17 cellular contexts compared by ENCODE assay signal in the genomic region with DNA sequence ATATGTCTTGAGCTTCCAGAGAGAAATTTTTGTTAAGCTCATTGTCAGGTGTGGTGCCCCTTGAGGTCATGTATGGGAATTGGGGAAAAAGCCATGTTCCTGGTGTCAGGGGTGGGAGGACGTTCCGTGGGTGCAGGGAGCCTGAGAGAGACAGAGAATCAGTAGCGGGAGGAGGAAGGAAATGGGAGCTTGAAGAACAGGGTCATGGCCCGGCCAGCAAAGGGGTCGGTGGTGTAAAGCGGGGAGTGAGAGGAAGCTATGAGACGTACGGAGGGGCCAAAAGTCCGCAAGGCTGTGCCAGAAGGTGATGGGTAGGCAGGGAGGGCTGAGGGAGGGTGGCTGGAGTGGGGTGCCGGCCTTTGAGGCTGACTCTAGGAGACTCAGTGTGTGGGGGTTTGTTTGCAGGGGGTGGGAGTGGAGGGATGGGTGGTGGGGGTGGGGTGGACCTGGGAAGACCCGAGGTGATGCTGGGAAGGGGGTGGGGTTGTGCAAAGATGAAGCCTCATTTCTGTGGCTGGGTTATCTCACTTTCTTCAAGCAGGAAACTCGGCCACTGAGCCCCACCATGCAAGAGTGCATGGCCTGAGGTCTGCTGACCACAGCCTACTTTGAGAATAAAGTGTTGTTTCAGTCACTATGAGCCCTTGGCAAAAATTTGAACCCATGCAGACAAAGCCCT.
A peak's percentile ranks its signal among the peaks of the same experiment; 100 is the strongest.
DNase-seq lines count a peak whose midpoint lies in the region; ATAC-seq, FAIRE-seq and TF ChIP-seq lines count a peak whose summit lies in the region.
"Had no signal": no experiment of that assay in that cellular context is flagged by ENCODE, and none has a peak within 500 bp of the region (broad histone marks: within the 10 kb centered on the region; RNA-seq: fewer than 3 reads in every experiment).

No MANE protein-coding gene starts in this region.

- no peaks in the 10 kb centered on the region for H3K36me3 ChIP-seq in endodermal cell (ENCODE audit: control insufficient read depth, insufficient read depth, low read length)
- H3K36me3 ChIP-seq: brain microvascular endothelial cell, lower lobe of right lung had no signal

- WGBS in A549 (ENCODE audit: missing lambda C conversion rate) = 69% methylated on average over 12 of the region's 12 CpGs
- 81 to 93% methylated on average over 9 to 12 of the region's 12 CpGs for WGBS in endodermal cell (ENCODE audit: insufficient coverage in 1 of 2, insufficient read length in 1 of 2), 2 experiments

- H3K9me3 ChIP-seq in A549 (0 out of 3 replicates have a peak, but pooled peaks cover 3% of the 10 kb centered on the region), endodermal cell (ENCODE audit: control insufficient read depth, low read length) (no peaks in the 10 kb centered on the region)
- H3K9me3 ChIP-seq: lower lobe of right lung had no signal

- FAIRE-seq in A549 (lab: Jason Lieb, UNC) = no peak
- FAIRE-seq: H54 had no signal

- no peaks in the 10 kb centered on the region for H3K27me3 Mint-ChIP-seq in endodermal cell (ENCODE audit: insufficient read depth)

- CTCF ChIA-PET in A549 (lab: Yijun Ruan, JAX) = interaction anchor here (1.4 kb wide), 1 partner anchor 9 kb away, joined by 6 read pairs; no protein-coding TSS in a partner anchor

- no peak overlapping the region for H3K4me3 Mint-ChIP-seq in endodermal cell
- H3K4me3 Mint-ChIP-seq: activated CD4-positive, alpha-beta memory T cell treated with anti-CD3 and anti-CD28 coated beads, Interleukin-2, amount 10 ng/mL, durations not matched to agents 7 days and 5 days had no signal

- H3K9me3 Mint-ChIP-seq in endodermal cell = peaks cover 3% of the 10 kb centered on the region
- H3K9me3 Mint-ChIP-seq: activated CD4-positive, alpha-beta memory T cell treated with anti-CD3 and anti-CD28 coated beads, Interleukin-2, amount 10 ng/mL, durations not matched to agents 7 days and 5 days had no signal

- H3K27ac ChIP-seq in A549 (peak overlapping the region; percentile 11 to 55; a peak in 4 of 6 replicates), endodermal cell (ENCODE audit: low read depth, low read length) (no peak overlapping the region)
- H3K27ac ChIP-seq: brain microvascular endothelial cell, KMS-11, lower lobe of right lung had no signal

- H3K4me1 Mint-ChIP-seq in endodermal cell = no peaks in the 10 kb centered on the region

- no peak overlapping the region for H3K4me3 ChIP-seq in A549
- no peak overlapping the region for H3K4me3 ChIP-seq in endodermal cell (ENCODE audit: low read length)
- H3K4me3 ChIP-seq: lower lobe of right lung, smooth muscle cell had no signal

- no peak for TF ChIP-seq POLR2A in A549 (IDR thresholded peaks at IDR 0.05; ENCODE audit: low read length)

- no peak overlapping the region for H3K27ac Mint-ChIP-seq in endodermal cell
- H3K27ac Mint-ChIP-seq: activated CD4-positive, alpha-beta memory T cell treated with anti-CD3 and anti-CD28 coated beads, Interleukin-2, amount 10 ng/mL, durations not matched to agents 7 days and 5 days had no signal

- H3K4me2 ChIP-seq in A549 = no peak overlapping the region
- H3K4me2 ChIP-seq: KMS-11, smooth muscle cell had no signal

- H3K27me3 ChIP-seq in endodermal cell (ENCODE audit: control insufficient read depth, insufficient read depth, low read length, poor library complexity, severe bottlenecking) = no peaks in the 10 kb centered on the region
- H3K27me3 ChIP-seq: brain microvascular endothelial cell had no signal

- peaks cover 6% of the 10 kb centered on the region; the same call in 2 of the 3 replicates for H3K4me1 ChIP-seq in A549
- no peaks in the 10 kb centered on the region for H3K4me1 ChIP-seq in endodermal cell (ENCODE audit: control insufficient read depth, insufficient read depth, low read length)

- ATAC-seq in A549 (0 out of 6 replicates have a peak, but pooled peaks of 1 of the 2 experiments have one; percentile 15), GM19467 (IDR thresholded peaks at IDR 0.05; ENCODE audit: unreplicated experiment) (no peak), GM18858 (IDR thresholded peaks at IDR 0.05; ENCODE audit: unreplicated experiment) (no peak), GM18909 (IDR thresholded peaks at IDR 0.05; ENCODE audit: poor library complexity, unreplicated experiment) (no peak)
- ATAC-seq: lower lobe of right lung had no signal

- no peak for TF ChIP-seq EP300 in A549 (IDR thresholded peaks at IDR 0.05)

- POLR2A ChIA-PET in A549 (lab: Yijun Ruan, JAX) = no interaction called here

- TF ChIP-seq RAD21 in A549 (conservative IDR thresholded peaks at IDR 0.05 in 1 of 2, IDR thresholded peaks at IDR 0.05 in 1 of 2) = no peak

- TF ChIP-seq CTCF in A549 (IDR thresholded peaks at IDR 0.05) = no peak
- peak; percentile 28 for TF ChIP-seq CTCF in GM12873 (IDR thresholded peaks at IDR 0.05; ENCODE audit: insufficient read depth, low read depth, low read length, missing control alignments)
- TF ChIP-seq CTCF in endodermal cell (conservative IDR thresholded peaks at IDR 0.05) = peak; percentile 51

- no peak for DNase-seq in A549 (ENCODE audit: low read depth in 1 of 2, low spot score in 1 of 2)
- DNase-seq in MV-4-11 (lab: John Stamatoyannopoulos, UW) = peak; percentile 40
- DNase-seq in endodermal cell = no peak
- DNase-seq in DMS114 treated with DMSO at 0.1 percent for 48 hours (lab: John Stamatoyannopoulos, UW; ENCODE audit: unreplicated experiment) = no peak
- DNase-seq: activated CD4-positive, alpha-beta memory T cell treated with anti-CD3 and anti-CD28 coated beads, Interleukin-2, amount 10 ng/mL, durations not matched to agents 7 days and 5 days; activated gamma-delta T cell treated with Interleukin-2 at 50 U/mL for 16 hours; brain microvascular endothelial cell; lower lobe of right lung; NCI-H187 treated with DMSO at 0.1 percent for 48 hours; NCI-H748 treated with DMSO at 0.1 percent for 48 hours had no signal

- no peaks in the 10 kb centered on the region for H3K36me3 Mint-ChIP-seq in endodermal cell (ENCODE audit: low read depth)

- H3K9ac ChIP-seq in endodermal cell (ENCODE audit: extremely low read depth, low read length, poor library complexity, severe bottlenecking) = no peak overlapping the region
- H3K9ac ChIP-seq: KMS-11 had no signal

TF ChIP-seq in A549, 52 proteins besides CTCF, POLR2A, EP300 and RAD21:
- no peak for TF ChIP-seq GATA3 (IDR thresholded peaks at IDR 0.05; ENCODE audit: borderline replicate concordance)
- TF ChIP-seq MAZ (IDR thresholded peaks at IDR 0.05; ENCODE audit: borderline replicate concordance, low read depth, low read length) = no peak
- no peak for TF ChIP-seq EHMT2 (IDR thresholded peaks at IDR 0.05; ENCODE audit: low read depth)
- no peak for TF ChIP-seq ZNF302 (CRISPR knock-in tag; IDR thresholded peaks at IDR 0.05)
- TF ChIP-seq FOSB (CRISPR knock-in tag; IDR thresholded peaks at IDR 0.05) = no peak
- TF ChIP-seq, protein P1, sequence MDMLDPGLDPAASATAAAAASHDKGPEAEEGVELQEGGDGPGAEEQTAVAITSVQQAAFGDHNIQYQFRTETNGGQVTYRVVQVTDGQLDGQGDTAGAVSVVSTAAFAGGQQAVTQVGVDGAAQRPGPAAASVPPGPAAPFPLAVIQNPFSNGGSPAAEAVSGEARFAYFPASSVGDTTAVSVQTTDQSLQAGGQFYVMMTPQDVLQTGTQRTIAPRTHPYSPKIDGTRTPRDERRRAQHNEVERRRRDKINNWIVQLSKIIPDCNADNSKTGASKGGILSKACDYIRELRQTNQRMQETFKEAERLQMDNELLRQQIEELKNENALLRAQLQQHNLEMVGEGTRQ (IDR thresholded peaks at IDR 0.05) = no peak
- no peak for TF ChIP-seq MYC (IDR thresholded peaks at IDR 0.05; ENCODE audit: borderline replicate concordance, low read length)
- no peak for TF ChIP-seq BHLHE40 (IDR thresholded peaks at IDR 0.05; ENCODE audit: low read depth, low read length)
- no peak for TF ChIP-seq JUN (IDR thresholded peaks at IDR 0.05)
TF ChIP-seq in A549: peak in this region for 0.
